12 cellular contexts compared by ENCODE assay signal in genomic region chr2:109321570-109321969, GRCh38.
DNase-seq lines count a peak whose midpoint lies in the region; ATAC-seq and TF ChIP-seq lines count a peak whose summit lies in the region.
"Had no signal": no experiment of that assay in that cellular context is flagged by ENCODE, and none has a peak within 500 bp of the region (broad histone marks: within the 10 kb centered on the region; RNA-seq: fewer than 3 reads in every experiment).

No MANE protein-coding gene starts in this region.

- no peaks in the 10 kb centered on the region for H3K9me2 ChIP-seq in PC-3 (replicated peaks; ENCODE audit: low read length)

- H3K4me1 ChIP-seq in PC-3 (ENCODE audit: insufficient read depth, low read length) = peaks cover 37% of the 10 kb centered on the region
- H3K4me1 ChIP-seq in gastrocnemius medialis = peaks cover 69 to 79% of the 10 kb centered on the region in 2 donors

- CTCF ChIA-PET in PC-3 (lab: Charles Lee) = interaction anchor here (0.6 kb wide), 1 partner anchor 111 kb away, joined by 3 read pairs; no protein-coding TSS in a partner anchor

- intact Hi-C loops in PC-3 (cut with micrococcal nuclease) = no loop called here
- intact Hi-C loops in gastrocnemius medialis (cut with DNase I; ENCODE audit: low total_unique reads) = loop anchor here (5.0 kb wide), 2 partner anchors 79 to 191 kb away; no protein-coding TSS in a partner anchor

- peak; percentile 21; the same call in 1 of the 2 replicates for TF ChIP-seq CTCF in PC-3 (conservative IDR thresholded peaks at IDR 0.05; ENCODE audit: low read depth, low read length)
- TF ChIP-seq CTCF in gastrocnemius medialis (IDR thresholded peaks at IDR 0.05 in 4 of 5, conservative IDR thresholded peaks at IDR 0.05 in 1 of 5) = no peak

- H3K27me3 ChIP-seq in PC-3 (ENCODE audit: low read length) (no peaks in the 10 kb centered on the region), gastrocnemius medialis (no peaks in the 10 kb centered on the region)

- H3F3A ChIP-seq in PC-3 (ENCODE audit: low read length, unreplicated experiment) = no peaks in the 10 kb centered on the region

- peak overlapping the region; percentile 9; the same call in 1 of the 2 replicates for H3K9ac ChIP-seq in PC-3 (ENCODE audit: low read length)

- no peak for TF ChIP-seq POLR2A in gastrocnemius medialis (IDR thresholded peaks at IDR 0.05)

- DNase-seq in EH (ENCODE audit: low read depth) = peak; percentile 76
- DNase-seq in PC-3 = no peak
- peak; percentile 40 for DNase-seq in fibroblast of gingiva (ENCODE audit: low read depth)
- no peak for DNase-seq in gastrocnemius medialis
- DNase-seq in GM03348 (ENCODE audit: low spot score) = no peak
- DNase-seq in OCI-M1 (lab: John Stamatoyannopoulos, UW) = no peak
- DNase-seq: activated T-cell treated with anti-CD3 and anti-CD28 coated beads, Interleukin-2, amount 50 U/mL, for 72 hours; CD4-positive, alpha-beta T cell; cortex of kidney; Kasumi-1 had no signal

- no peak overlapping the region for H3K4me3 ChIP-seq in PC-3 (ENCODE audit: low read length)
- H3K4me3 ChIP-seq in gastrocnemius medialis = peak overlapping the region in 1 of 4 donors; percentile 30

- no peaks in the 10 kb centered on the region for H4K20me1 ChIP-seq in PC-3 (ENCODE audit: low read length)

- ATAC-seq in PC-3 (no peak), gastrocnemius medialis (no peak), GM18861 (IDR thresholded peaks at IDR 0.05; ENCODE audit: unreplicated experiment) (no peak), HG03139 (IDR thresholded peaks at IDR 0.05; ENCODE audit: unreplicated experiment) (no peak)
- ATAC-seq: activated T-cell treated with anti-CD3 and anti-CD28 coated beads, Interleukin-2, amount 50 U/mL, for 72 hours had no signal

- in situ Hi-C loops in gastrocnemius medialis (cut with MboI; ENCODE audit: low sequenced_read_pairs in 4 of 4) = loop anchor here in 1 of 4 donors (25.0 kb wide), 1 partner anchor 184 kb away; the partner anchor contains the start of gene SH3RF3

- no peaks in the 10 kb centered on the region for H3K9me3 ChIP-seq in PC-3 (ENCODE audit: low read length)
- H3K9me3 ChIP-seq in gastrocnemius medialis = no peaks in the 10 kb centered on the region

- H2AFZ ChIP-seq in PC-3 (ENCODE audit: low read length) = no peak overlapping the region

- no peak overlapping the region; the same call in 1 of the 2 replicates for H3K4me2 ChIP-seq in PC-3 (ENCODE audit: low read length)

- no TSS peak for BruUV-seq in PC-3 (replicated peaks; lab: Mats Ljungman, UMichigan)

- H3K36me3 ChIP-seq in PC-3 (ENCODE audit: low read depth, low read length) (no peaks in the 10 kb centered on the region), gastrocnemius medialis (no peaks in the 10 kb centered on the region)

- H3K27ac ChIP-seq in PC-3 (ENCODE audit: low read length) (peak overlapping the region; percentile 50), gastrocnemius medialis (peak overlapping the region; percentile 63 to 76 (median 64))

- H3K79me2 ChIP-seq in PC-3 (ENCODE audit: low read length) = peaks cover 32% of the 10 kb centered on the region

- POLR2A ChIA-PET in PC-3 (lab: Charles Lee; ENCODE audit: unreplicated experiment) = no interaction called here

Comparison
In these comparisons a context has a peak if more than half of its experiments do, and no peak if none do; other contexts are left out.
1. DNase-seq: peak in EH (single experiment) and fibroblast of gingiva (single experiment); none in PC-3 (single experiment), gastrocnemius medialis (0 of 2), GM03348 (single experiment) and OCI-M1 (single experiment).